Comparison of ENCODE assay signal across 12 cellular contexts in genomic region chr10:97138777-97139317, GRCh38. TPM values are rescaled to one million over a fixed set of nuclear protein-coding genes. Genes with fewer than 3 reads are reported as not detected.
DNase-seq lines count a peak whose midpoint lies in the region; ATAC-seq and TF ChIP-seq lines count a peak whose summit lies in the region.
"Had no signal": no experiment of that assay in that cellular context is flagged by ENCODE, and none has a peak within 500 bp of the region (broad histone marks: within the 10 kb centered on the region; RNA-seq: fewer than 3 reads in every experiment).

No MANE protein-coding gene starts in this region.

- POLR2A ChIA-PET in GM10248 (lab: Yijun Ruan, JAX), result no interaction called here

- no peak for TF ChIP-seq CTCF in GM13976 (IDR thresholded peaks at IDR 0.05; ENCODE audit: borderline replicate concordance, control extremely low read depth, extremely low read depth, insufficient read depth, missing control alignments)
- no peak for TF ChIP-seq CTCF in GM10248 (IDR thresholded peaks at IDR 0.05; ENCODE audit: control extremely low read depth, extremely low read depth, low read depth, missing control alignments)

- in situ Hi-C loops in GM13976 (cut with MboI; ENCODE audit: low sequenced_read_pairs, unreplicated experiment), result no loop called here

- peak; percentile 2 for DNase-seq in NCI-H82 (lab: John Stamatoyannopoulos, UW)
- no peak for DNase-seq in NCI-H82 treated with DMSO at 0.1 percent for 48 hours (lab: John Stamatoyannopoulos, UW; ENCODE audit: unreplicated experiment)
- DNase-seq in astrocyte of the hippocampus (ENCODE audit: low read depth, low spot score), result peak; percentile 13
- peak; percentile 36 for DNase-seq in left ventricle myocardium superior
- DNase-seq in retina, result peak; percentile 68
- DNase-seq in GM13976 (ENCODE audit: low spot score), result no peak
- DNase-seq in GM10248 (ENCODE audit: extremely low spot score), result no peak
- DNase-seq: NCI-H2029 treated with DMSO at 0.1 percent for 48 hours, NCI-H2227 treated with DMSO at 0.1 percent for 48 hours, NCI-H69 had no signal

- CTCF ChIA-PET in GM10248 (lab: Yijun Ruan, JAX), result interaction anchor here (1.3 to 1.4 kb wide), 2 partner anchors 72 kb away, joined by 6 read pairs; no protein-coding TSS in a partner anchor

- ATAC-seq in left ventricle myocardium superior, result peak; percentile 96
- no peak for ATAC-seq in HG02798 (IDR thresholded peaks at IDR 0.05; ENCODE audit: poor library complexity, unreplicated experiment)

- intact Hi-C loops in left ventricle myocardium superior (cut with micrococcal nuclease), result no loop called here

RNA-seq across cellular contexts. Expression of gene SLIT1, which starts 46.9 kb away (rescaled TPM):
- total RNA-seq in left ventricle myocardium superior, result 0.17 TPM
- total RNA-seq: HT1080 had no signal

Comparison
In these comparisons a context has a peak if more than half of its experiments do, and no peak if none do; other contexts are left out.
1. DNase-seq: peak in NCI-H82 (single experiment), astrocyte of the hippocampus (single experiment), left ventricle myocardium superior (single experiment) and retina (single experiment); none in NCI-H82 treated with DMSO at 0.1 percent for 48 hours (single experiment), GM13976 (single experiment) and GM10248 (single experiment).